In genomic region chr11:120335596-120335927, GRCh38 we compare ENCODE assay signal across 8 cellular contexts. TPM values are rescaled to one million over a fixed set of nuclear protein-coding genes. Genes with fewer than 3 reads are reported as not detected.
A peak's percentile ranks its signal among the peaks of the same experiment; 100 is the strongest.
DNase-seq lines count a peak whose midpoint lies in the region; ATAC-seq and TF ChIP-seq lines count a peak whose summit lies in the region.

No MANE protein-coding gene starts in this region.

- peak overlapping the region; percentile 85 for H2BK12ac ChIP-seq in trophoblast cell (ENCODE audit: low read length)

- H3K4me3 ChIP-seq in AG09309 (ENCODE audit: control insufficient read depth, low read depth, low read length) (peak overlapping the region; percentile 60), trophoblast cell (ENCODE audit: low read depth, low read length) (peak overlapping the region; percentile 87)

- H3K4me1 ChIP-seq in trophoblast cell (ENCODE audit: control insufficient read depth in 1 of 2, insufficient read depth in 2 of 2, low read length in 2 of 2): peaks cover 0 to 5% of the 10 kb centered on the region in 2 experiments

- no peak overlapping the region for H3K23ac ChIP-seq in trophoblast cell (ENCODE audit: low read length)

- H3K79me2 ChIP-seq in trophoblast cell (ENCODE audit: control insufficient read depth, insufficient read depth, low read length, poor library complexity): peaks cover 12% of the 10 kb centered on the region

- H3K27me3 ChIP-seq in trophoblast cell (ENCODE audit: insufficient read depth, low read length): no peaks in the 10 kb centered on the region

- H3K14ac ChIP-seq in trophoblast cell (ENCODE audit: low read length): peak overlapping the region; percentile 13

- H3K9ac ChIP-seq in trophoblast cell (ENCODE audit: low read length): peak overlapping the region; percentile 81

- peaks cover 51% of the 10 kb centered on the region for H3K27me3 Mint-ChIP-seq in activated CD4-positive, alpha-beta T cell treated with anti-CD3 and anti-CD28 coated beads, Interleukin-2, amount 10 ng/mL, durations not matched to agents 24 days and 14 days

- TF ChIP-seq CTCF in AG09309 (IDR thresholded peaks at IDR 0.05; ENCODE audit: control insufficient read depth, insufficient read depth, low read depth, low read length, missing control alignments): no peak

- DNase-seq in AG09309 (ENCODE audit: low read depth): no peak
- peak; percentile 40 for DNase-seq in GM19240 (ENCODE audit: insufficient read length, low spot score)
- no peak for DNase-seq in activated CD4-positive, alpha-beta T cell treated with anti-CD3 and anti-CD28 coated beads, Interleukin-2, amount 10 ng/mL, durations not matched to agents 24 days and 14 days
- DNase-seq in germinal center (ENCODE audit: low spot score): peak; percentile 55
- peak in 1 of 2 donors; percentile 36 for DNase-seq in trophoblast cell
- no peak for DNase-seq in activated CD8-positive, alpha-beta memory T cell treated with anti-CD3 and anti-CD28 coated beads, Interleukin-2, amount 50 U/mL, for 4 hours

- peak overlapping the region; percentile 68 for H3K4me3 Mint-ChIP-seq in activated CD4-positive, alpha-beta T cell treated with anti-CD3 and anti-CD28 coated beads, Interleukin-2, amount 10 ng/mL, durations not matched to agents 24 days and 14 days

- H3K9me3 ChIP-seq in trophoblast cell (ENCODE audit: insufficient read depth, low read depth, low read length): no peaks in the 10 kb centered on the region

- H3K36me3 ChIP-seq in trophoblast cell (ENCODE audit: control insufficient read depth in 1 of 2, insufficient read depth in 2 of 2, low read length in 2 of 2): peaks cover 0 to 2% of the 10 kb centered on the region in 2 experiments

- H3K18ac ChIP-seq in trophoblast cell (ENCODE audit: low read length): peak overlapping the region; percentile 84

- H2BK5ac ChIP-seq in trophoblast cell (ENCODE audit: low read depth, low read length, poor library complexity): peak overlapping the region; percentile 95

- peak overlapping the region; percentile 93 for H2BK120ac ChIP-seq in trophoblast cell (ENCODE audit: insufficient read depth, low read length, poor library complexity)

- H2AK5ac ChIP-seq in trophoblast cell (ENCODE audit: low read length): no peak overlapping the region

- H3K4me1 Mint-ChIP-seq in activated CD4-positive, alpha-beta T cell treated with anti-CD3 and anti-CD28 coated beads, Interleukin-2, amount 10 ng/mL, durations not matched to agents 24 days and 14 days: peaks cover 29% of the 10 kb centered on the region

- H3K27ac ChIP-seq in trophoblast cell (ENCODE audit: low read depth, low read length): peak overlapping the region; percentile 98

- peak; percentile 23 for ATAC-seq in HG03442 (IDR thresholded peaks at IDR 0.05; ENCODE audit: unreplicated experiment)
- ATAC-seq in GM18870 (IDR thresholded peaks at IDR 0.05; ENCODE audit: unreplicated experiment): no peak

- peak overlapping the region; percentile 88 for H2AFZ ChIP-seq in trophoblast cell (ENCODE audit: insufficient read depth, low read length, poor library complexity)

- intact Hi-C loops in activated CD4-positive, alpha-beta T cell treated with anti-CD3 and anti-CD28 coated beads, Interleukin-2, amount 10 ng/mL, durations not matched to agents 24 days and 14 days (cut with micrococcal nuclease): loop anchor here (1.0 to 10.0 kb wide), 3 partner anchors 350 to 859 kb away; no protein-coding TSS in a partner anchor

- peak overlapping the region; percentile 36 for H4K91ac ChIP-seq in trophoblast cell (ENCODE audit: low read depth, low read length)

- H3K9me3 Mint-ChIP-seq in activated CD4-positive, alpha-beta T cell treated with anti-CD3 and anti-CD28 coated beads, Interleukin-2, amount 10 ng/mL, durations not matched to agents 24 days and 14 days: no peaks in the 10 kb centered on the region

- peaks cover 6% of the 10 kb centered on the region for H3K36me3 Mint-ChIP-seq in activated CD4-positive, alpha-beta T cell treated with anti-CD3 and anti-CD28 coated beads, Interleukin-2, amount 10 ng/mL, durations not matched to agents 24 days and 14 days (ENCODE audit: low read depth)

- no CpG with 5 or more reads among the region's 18 CpGs for WGBS in trophoblast cell (ENCODE audit: extremely low coverage, insufficient coverage, insufficient read length)

- no peak overlapping the region for H4K12ac ChIP-seq in trophoblast cell (ENCODE audit: low read depth, low read length)

- H3K79me1 ChIP-seq in trophoblast cell (ENCODE audit: low read length): peaks cover 15% of the 10 kb centered on the region

- no peak overlapping the region for H3K4ac ChIP-seq in trophoblast cell (ENCODE audit: low read depth, low read length)

- H4K8ac ChIP-seq in trophoblast cell (ENCODE audit: low read depth, low read length): peak overlapping the region; percentile 83

- H3K27ac Mint-ChIP-seq in activated CD4-positive, alpha-beta T cell treated with anti-CD3 and anti-CD28 coated beads, Interleukin-2, amount 10 ng/mL, durations not matched to agents 24 days and 14 days: no peak overlapping the region

- peak overlapping the region; percentile 100 for H3K4me2 ChIP-seq in trophoblast cell (ENCODE audit: low read length)

RNA-seq across cellular contexts. Expression of gene ARHGEF12, which starts 0.7 kb away (rescaled TPM):
- 20.0 and 20.3 TPM in 2 replicates for total RNA-seq in activated CD4-positive, alpha-beta T cell treated with anti-CD3 and anti-CD28 coated beads, Interleukin-2, amount 10 ng/mL, durations not matched to agents 24 days and 14 days
- polyA plus RNA-seq in trophoblast cell (2013): 30.4 and 31.2 TPM in 2 replicates

RNA-seq across cellular contexts. Expression of gene TLCD5, which starts 10.5 kb away (rescaled TPM):
- total RNA-seq in activated CD4-positive, alpha-beta T cell treated with anti-CD3 and anti-CD28 coated beads, Interleukin-2, amount 10 ng/mL, durations not matched to agents 24 days and 14 days: 0.76 and 1.2 TPM in 2 replicates
- 5.9 and 6.1 TPM in 2 replicates for polyA plus RNA-seq in trophoblast cell (2013)

Comparison
In these comparisons a context has a peak if more than half of its experiments do, and no peak if none do; other contexts are left out.
1. DNase-seq: peak in GM19240 (single experiment) and germinal center (single experiment); none in AG09309 (single experiment), activated CD4-positive, alpha-beta T cell treated with anti-CD3 and anti-CD28 coated beads, Interleukin-2, amount 10 ng/mL, durations not matched to agents 24 days and 14 days (single experiment) and activated CD8-positive, alpha-beta memory T cell treated with anti-CD3 and anti-CD28 coated beads, Interleukin-2, amount 50 U/mL, for 4 hours (single experiment).